1 cellular context compared by ENCODE assay signal in the genomic region with DNA sequence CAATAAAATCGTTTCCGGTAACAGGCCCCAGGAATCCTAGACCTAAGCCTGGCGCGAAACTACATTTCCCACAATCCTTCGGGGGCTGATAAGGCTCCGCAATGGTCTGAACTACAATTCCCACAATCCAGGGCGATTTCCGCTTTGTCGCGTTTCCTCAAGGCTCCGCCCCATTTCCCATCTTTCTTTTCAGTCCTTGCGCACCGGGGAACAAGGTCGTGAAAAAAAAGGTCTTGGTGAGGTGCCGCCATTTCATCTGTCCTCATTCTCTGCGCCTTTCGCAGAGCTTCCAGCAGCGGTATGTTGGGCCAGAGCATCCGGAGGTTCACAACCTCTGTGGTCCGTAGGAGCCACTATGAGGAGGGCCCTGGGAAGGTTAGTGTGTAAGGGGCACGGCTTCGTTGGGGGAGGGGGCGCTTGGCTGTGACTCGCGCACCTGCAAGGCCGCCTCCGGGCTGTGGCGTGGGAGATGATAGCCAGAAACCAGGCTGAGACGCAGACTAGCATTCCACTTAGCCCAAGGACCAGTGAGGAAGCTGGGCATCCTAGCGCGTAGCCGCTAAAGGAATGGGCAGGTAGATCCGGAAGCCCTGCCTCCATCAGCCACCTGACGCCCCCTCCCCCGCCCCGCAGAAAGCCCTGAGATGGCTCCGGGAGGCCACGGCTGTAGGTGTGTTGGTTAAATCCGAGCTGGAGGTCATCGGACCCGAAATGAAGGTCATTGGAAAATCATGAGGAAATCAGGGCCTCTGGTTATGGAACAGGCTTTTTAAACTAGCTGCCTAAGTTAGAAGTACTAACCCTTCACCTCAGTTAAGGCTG.
TF ChIP-seq lines count a peak whose summit lies in the region.

A gene with protein sequence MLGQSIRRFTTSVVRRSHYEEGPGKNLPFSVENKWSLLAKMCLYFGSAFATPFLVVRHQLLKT (plus strand): TSS at position 186 of the 822 bp plus-strand sequence. CDS start 115 bp downstream, at position 301.

TF ChIP-seq in GM23338, 12 proteins besides CTCF, POLR2A, EP300 and RAD21:
- TF ChIP-seq NANOG (IDR thresholded peaks at IDR 0.05; ENCODE audit: borderline replicate concordance): 0 out of 2 replicates have a peak, but pooled peaks have one; percentile 14
- no peak for TF ChIP-seq EZH2phosphoT487 (IDR thresholded peaks at IDR 0.05; ENCODE audit: unreplicated experiment)
- no peak for TF ChIP-seq STAT1 (IDR thresholded peaks at IDR 0.05; ENCODE audit: unreplicated experiment)
- TF ChIP-seq EZH2 (IDR thresholded peaks at IDR 0.05; ENCODE audit: low read depth, unreplicated experiment): no peak
- TF ChIP-seq JUNB (IDR thresholded peaks at IDR 0.05; ENCODE audit: unreplicated experiment): no peak
- TF ChIP-seq, protein P1, sequence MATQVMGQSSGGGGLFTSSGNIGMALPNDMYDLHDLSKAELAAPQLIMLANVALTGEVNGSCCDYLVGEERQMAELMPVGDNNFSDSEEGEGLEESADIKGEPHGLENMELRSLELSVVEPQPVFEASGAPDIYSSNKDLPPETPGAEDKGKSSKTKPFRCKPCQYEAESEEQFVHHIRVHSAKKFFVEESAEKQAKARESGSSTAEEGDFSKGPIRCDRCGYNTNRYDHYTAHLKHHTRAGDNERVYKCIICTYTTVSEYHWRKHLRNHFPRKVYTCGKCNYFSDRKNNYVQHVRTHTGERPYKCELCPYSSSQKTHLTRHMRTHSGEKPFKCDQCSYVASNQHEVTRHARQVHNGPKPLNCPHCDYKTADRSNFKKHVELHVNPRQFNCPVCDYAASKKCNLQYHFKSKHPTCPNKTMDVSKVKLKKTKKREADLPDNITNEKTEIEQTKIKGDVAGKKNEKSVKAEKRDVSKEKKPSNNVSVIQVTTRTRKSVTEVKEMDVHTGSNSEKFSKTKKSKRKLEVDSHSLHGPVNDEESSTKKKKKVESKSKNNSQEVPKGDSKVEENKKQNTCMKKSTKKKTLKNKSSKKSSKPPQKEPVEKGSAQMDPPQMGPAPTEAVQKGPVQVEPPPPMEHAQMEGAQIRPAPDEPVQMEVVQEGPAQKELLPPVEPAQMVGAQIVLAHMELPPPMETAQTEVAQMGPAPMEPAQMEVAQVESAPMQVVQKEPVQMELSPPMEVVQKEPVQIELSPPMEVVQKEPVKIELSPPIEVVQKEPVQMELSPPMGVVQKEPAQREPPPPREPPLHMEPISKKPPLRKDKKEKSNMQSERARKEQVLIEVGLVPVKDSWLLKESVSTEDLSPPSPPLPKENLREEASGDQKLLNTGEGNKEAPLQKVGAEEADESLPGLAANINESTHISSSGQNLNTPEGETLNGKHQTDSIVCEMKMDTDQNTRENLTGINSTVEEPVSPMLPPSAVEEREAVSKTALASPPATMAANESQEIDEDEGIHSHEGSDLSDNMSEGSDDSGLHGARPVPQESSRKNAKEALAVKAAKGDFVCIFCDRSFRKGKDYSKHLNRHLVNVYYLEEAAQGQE (IDR thresholded peaks at IDR 0.05; ENCODE audit: unreplicated experiment): no peak
- TF ChIP-seq POLR2AphosphoS5 (IDR thresholded peaks at IDR 0.05; ENCODE audit: low read depth): peak; percentile 92
- no peak for TF ChIP-seq ZNF114 (CRISPR knock-in tag; IDR thresholded peaks at IDR 0.05)
- TF ChIP-seq CREB1 (CRISPR knock-in tag; IDR thresholded peaks at IDR 0.05; ENCODE audit: low read depth): peak; percentile 83
- TF ChIP-seq ETS1 (IDR thresholded peaks at IDR 0.05): peak; percentile 99
